ENCODE assay signal across 1 cellular context in genomic region chr19:38869836-38870607, GRCh38.
A peak's percentile ranks its signal among the peaks of the same experiment; 100 is the strongest.
TF ChIP-seq lines count a peak whose summit lies in the region.

No MANE protein-coding gene starts in this region.

TF ChIP-seq in GM12878, 131 proteins besides CTCF, POLR2A, EP300 and RAD21:
- TF ChIP-seq BACH1 (IDR thresholded peaks at IDR 0.05; ENCODE audit: borderline replicate concordance), result peak; percentile 98
- TF ChIP-seq NKRF (conservative IDR thresholded peaks at IDR 0.05), result peak; percentile 55; the same call in 1 of the 2 replicates
- 0 out of 2 replicates have a peak, but pooled peaks have one; percentile 27 for TF ChIP-seq MEF2A (IDR thresholded peaks at IDR 0.05; ENCODE audit: insufficient read depth, low read depth, low read length)
- 0 out of 4 replicates have a peak, but pooled peaks of 1 of the 2 experiments have one; percentile 48 for TF ChIP-seq SRF (IDR thresholded peaks at IDR 0.05; ENCODE audit: low read depth in 2 of 2, low read length in 2 of 2)
- no peak for TF ChIP-seq ZNF384 (IDR thresholded peaks at IDR 0.05; ENCODE audit: borderline replicate concordance, low read depth, low read length)
- TF ChIP-seq CHD2 (IDR thresholded peaks at IDR 0.05; ENCODE audit: borderline replicate concordance, low read depth, low read length), result peak; percentile 65; the same call in 1 of the 2 replicates
- TF ChIP-seq MEF2B (IDR thresholded peaks at IDR 0.05; ENCODE audit: partially characterized antibody, poor library complexity, severe bottlenecking), result no peak
- peak; percentile 91 for TF ChIP-seq SMARCA5 (IDR thresholded peaks at IDR 0.05)
- TF ChIP-seq ZSCAN29 (IDR thresholded peaks at IDR 0.05), result peak; percentile 100
- peak; percentile 9 to 34; a peak in 1 of 4 replicates for TF ChIP-seq IKZF2 (IDR thresholded peaks at IDR 0.05)
- TF ChIP-seq NBN (IDR thresholded peaks at IDR 0.05), result peak; percentile 66; the same call in 1 of the 2 replicates
- TF ChIP-seq JUND (IDR thresholded peaks at IDR 0.05; ENCODE audit: low read depth, low read length), result no peak
- TF ChIP-seq HDGF (IDR thresholded peaks at IDR 0.05), result no peak; the same call in 1 of the 2 replicates
- TF ChIP-seq NRF1 (conservative IDR thresholded peaks at IDR 0.05; ENCODE audit: low read depth, low read length), result peak; percentile 43; the same call in 1 of the 2 replicates
- TF ChIP-seq ZNF207 (IDR thresholded peaks at IDR 0.05; ENCODE audit: borderline replicate concordance), result peak; percentile 42; the same call in 1 of the 2 replicates
- TF ChIP-seq, protein P1, sequence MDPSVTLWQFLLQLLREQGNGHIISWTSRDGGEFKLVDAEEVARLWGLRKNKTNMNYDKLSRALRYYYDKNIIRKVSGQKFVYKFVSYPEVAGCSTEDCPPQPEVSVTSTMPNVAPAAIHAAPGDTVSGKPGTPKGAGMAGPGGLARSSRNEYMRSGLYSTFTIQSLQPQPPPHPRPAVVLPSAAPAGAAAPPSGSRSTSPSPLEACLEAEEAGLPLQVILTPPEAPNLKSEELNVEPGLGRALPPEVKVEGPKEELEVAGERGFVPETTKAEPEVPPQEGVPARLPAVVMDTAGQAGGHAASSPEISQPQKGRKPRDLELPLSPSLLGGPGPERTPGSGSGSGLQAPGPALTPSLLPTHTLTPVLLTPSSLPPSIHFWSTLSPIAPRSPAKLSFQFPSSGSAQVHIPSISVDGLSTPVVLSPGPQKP (IDR thresholded peaks at IDR 0.05; ENCODE audit: low read depth, low read length), result peak; percentile 76
- TF ChIP-seq, protein P2, sequence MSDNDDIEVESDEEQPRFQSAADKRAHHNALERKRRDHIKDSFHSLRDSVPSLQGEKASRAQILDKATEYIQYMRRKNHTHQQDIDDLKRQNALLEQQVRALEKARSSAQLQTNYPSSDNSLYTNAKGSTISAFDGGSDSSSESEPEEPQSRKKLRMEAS (IDR thresholded peaks at IDR 0.05; ENCODE audit: low read depth, low read length), result peak; percentile 94
- TF ChIP-seq MXI1 (IDR thresholded peaks at IDR 0.05; ENCODE audit: low read depth, low read length), result peak; percentile 71
- TF ChIP-seq BHLHE40 (IDR thresholded peaks at IDR 0.05; ENCODE audit: borderline replicate concordance in 1 of 2, low read depth in 2 of 2, low read length in 1 of 2), result peak; percentile 81 to 88
- TF ChIP-seq NR2F1 (conservative IDR thresholded peaks at IDR 0.05), result peak; percentile 83
- TF ChIP-seq ZNF24 (IDR thresholded peaks at IDR 0.05), result peak; percentile 49; the same call in 1 of the 2 replicates
- TF ChIP-seq YY1 (IDR thresholded peaks at IDR 0.05; ENCODE audit: low read depth, low read length), result peak; percentile 78
- TF ChIP-seq DPF2 (IDR thresholded peaks at IDR 0.05), result peak; percentile 69; the same call in 1 of the 2 replicates
- TF ChIP-seq EED (IDR thresholded peaks at IDR 0.05; ENCODE audit: low read depth), result 0 out of 2 replicates have a peak, but pooled peaks have one; percentile 36
- TF ChIP-seq, protein P3, sequence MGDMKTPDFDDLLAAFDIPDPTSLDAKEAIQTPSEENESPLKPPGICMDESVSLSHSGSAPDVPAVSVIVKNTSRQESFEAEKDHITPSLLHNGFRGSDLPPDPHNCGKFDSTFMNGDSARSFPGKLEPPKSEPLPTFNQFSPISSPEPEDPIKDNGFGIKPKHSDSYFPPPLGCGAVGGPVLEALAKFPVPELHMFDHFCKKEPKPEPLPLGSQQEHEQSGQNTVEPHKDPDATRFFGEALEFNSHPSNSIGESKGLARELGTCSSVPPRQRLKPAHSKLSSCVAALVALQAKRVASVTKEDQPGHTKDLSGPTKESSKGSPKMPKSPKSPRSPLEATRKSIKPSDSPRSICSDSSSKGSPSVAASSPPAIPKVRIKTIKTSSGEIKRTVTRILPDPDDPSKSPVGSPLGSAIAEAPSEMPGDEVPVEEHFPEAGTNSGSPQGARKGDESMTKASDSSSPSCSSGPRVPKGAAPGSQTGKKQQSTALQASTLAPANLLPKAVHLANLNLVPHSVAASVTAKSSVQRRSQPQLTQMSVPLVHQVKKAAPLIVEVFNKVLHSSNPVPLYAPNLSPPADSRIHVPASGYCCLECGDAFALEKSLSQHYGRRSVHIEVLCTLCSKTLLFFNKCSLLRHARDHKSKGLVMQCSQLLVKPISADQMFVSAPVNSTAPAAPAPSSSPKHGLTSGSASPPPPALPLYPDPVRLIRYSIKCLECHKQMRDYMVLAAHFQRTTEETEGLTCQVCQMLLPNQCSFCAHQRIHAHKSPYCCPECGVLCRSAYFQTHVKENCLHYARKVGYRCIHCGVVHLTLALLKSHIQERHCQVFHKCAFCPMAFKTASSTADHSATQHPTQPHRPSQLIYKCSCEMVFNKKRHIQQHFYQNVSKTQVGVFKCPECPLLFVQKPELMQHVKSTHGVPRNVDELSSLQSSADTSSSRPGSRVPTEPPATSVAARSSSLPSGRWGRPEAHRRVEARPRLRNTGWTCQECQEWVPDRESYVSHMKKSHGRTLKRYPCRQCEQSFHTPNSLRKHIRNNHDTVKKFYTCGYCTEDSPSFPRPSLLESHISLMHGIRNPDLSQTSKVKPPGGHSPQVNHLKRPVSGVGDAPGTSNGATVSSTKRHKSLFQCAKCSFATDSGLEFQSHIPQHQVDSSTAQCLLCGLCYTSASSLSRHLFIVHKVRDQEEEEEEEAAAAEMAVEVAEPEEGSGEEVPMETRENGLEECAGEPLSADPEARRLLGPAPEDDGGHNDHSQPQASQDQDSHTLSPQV (IDR thresholded peaks at IDR 0.05), result peak; percentile 86
- TF ChIP-seq RUNX3 (IDR thresholded peaks at IDR 0.05; ENCODE audit: low read length), result peak; percentile 55
- TF ChIP-seq RELA (IDR thresholded peaks at IDR 0.05; ENCODE audit: borderline replicate concordance, partially characterized antibody), result peak; percentile 55
- TF ChIP-seq STAT1 (conservative IDR thresholded peaks at IDR 0.05), result 0 out of 2 replicates have a peak, but pooled peaks have one; percentile 45
- TF ChIP-seq EZH2 (IDR thresholded peaks at IDR 0.05; ENCODE audit: borderline replicate concordance, control insufficient read depth, low read depth, low read length), result no peak
- TF ChIP-seq CREB1 (IDR thresholded peaks at IDR 0.05; ENCODE audit: low read depth), result 0 out of 2 replicates have a peak, but pooled peaks have one; percentile 42
- peak; percentile 54; the same call in 1 of the 2 replicates for TF ChIP-seq RB1 (IDR thresholded peaks at IDR 0.05; ENCODE audit: borderline replicate concordance)
- peak; percentile 65 for TF ChIP-seq IKZF1 (conservative IDR thresholded peaks at IDR 0.05)
- no peak for TF ChIP-seq TBL1XR1 (IDR thresholded peaks at IDR 0.05; ENCODE audit: low read depth, low read length)
- 0 out of 4 replicates have a peak, but pooled peaks of 1 of the 2 experiments have one; percentile 39 for TF ChIP-seq ETV6 (conservative IDR thresholded peaks at IDR 0.05 in 1 of 2, IDR thresholded peaks at IDR 0.05 in 1 of 2; ENCODE audit: borderline replicate concordance in 1 of 2, low read depth in 1 of 2)
- TF ChIP-seq, protein P4, sequence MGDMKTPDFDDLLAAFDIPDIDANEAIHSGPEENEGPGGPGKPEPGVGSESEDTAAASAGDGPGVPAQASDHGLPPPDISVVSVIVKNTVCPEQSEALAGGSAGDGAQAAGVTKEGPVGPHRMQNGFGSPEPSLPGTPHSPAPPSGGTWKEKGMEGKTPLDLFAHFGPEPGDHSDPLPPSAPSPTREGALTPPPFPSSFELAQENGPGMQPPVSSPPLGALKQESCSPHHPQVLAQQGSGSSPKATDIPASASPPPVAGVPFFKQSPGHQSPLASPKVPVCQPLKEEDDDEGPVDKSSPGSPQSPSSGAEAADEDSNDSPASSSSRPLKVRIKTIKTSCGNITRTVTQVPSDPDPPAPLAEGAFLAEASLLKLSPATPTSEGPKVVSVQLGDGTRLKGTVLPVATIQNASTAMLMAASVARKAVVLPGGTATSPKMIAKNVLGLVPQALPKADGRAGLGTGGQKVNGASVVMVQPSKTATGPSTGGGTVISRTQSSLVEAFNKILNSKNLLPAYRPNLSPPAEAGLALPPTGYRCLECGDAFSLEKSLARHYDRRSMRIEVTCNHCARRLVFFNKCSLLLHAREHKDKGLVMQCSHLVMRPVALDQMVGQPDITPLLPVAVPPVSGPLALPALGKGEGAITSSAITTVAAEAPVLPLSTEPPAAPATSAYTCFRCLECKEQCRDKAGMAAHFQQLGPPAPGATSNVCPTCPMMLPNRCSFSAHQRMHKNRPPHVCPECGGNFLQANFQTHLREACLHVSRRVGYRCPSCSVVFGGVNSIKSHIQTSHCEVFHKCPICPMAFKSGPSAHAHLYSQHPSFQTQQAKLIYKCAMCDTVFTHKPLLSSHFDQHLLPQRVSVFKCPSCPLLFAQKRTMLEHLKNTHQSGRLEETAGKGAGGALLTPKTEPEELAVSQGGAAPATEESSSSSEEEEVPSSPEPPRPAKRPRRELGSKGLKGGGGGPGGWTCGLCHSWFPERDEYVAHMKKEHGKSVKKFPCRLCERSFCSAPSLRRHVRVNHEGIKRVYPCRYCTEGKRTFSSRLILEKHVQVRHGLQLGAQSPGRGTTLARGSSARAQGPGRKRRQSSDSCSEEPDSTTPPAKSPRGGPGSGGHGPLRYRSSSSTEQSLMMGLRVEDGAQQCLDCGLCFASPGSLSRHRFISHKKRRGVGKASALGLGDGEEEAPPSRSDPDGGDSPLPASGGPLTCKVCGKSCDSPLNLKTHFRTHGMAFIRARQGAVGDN (IDR thresholded peaks at IDR 0.05), result peak; percentile 83
- TF ChIP-seq HDAC6 (IDR thresholded peaks at IDR 0.05; ENCODE audit: unreplicated experiment), result no peak
- no peak for TF ChIP-seq E2F8 (IDR thresholded peaks at IDR 0.05; ENCODE audit: low read depth, partially characterized antibody)
- no peak for TF ChIP-seq ASH2L (IDR thresholded peaks at IDR 0.05; ENCODE audit: borderline replicate concordance, low read depth)
- peak; percentile 6 to 95 for TF ChIP-seq EGR1 (IDR thresholded peaks at IDR 0.05; ENCODE audit: borderline replicate concordance in 1 of 2, low read depth in 2 of 2, low read length in 2 of 2)
- no peak for TF ChIP-seq BCL11A (IDR thresholded peaks at IDR 0.05; ENCODE audit: low read depth, low read length)
- peak; percentile 77 for TF ChIP-seq SMC3 (IDR thresholded peaks at IDR 0.05; ENCODE audit: borderline replicate concordance, low read length)
- TF ChIP-seq GATAD2B (conservative IDR thresholded peaks at IDR 0.05; ENCODE audit: low read depth), result peak; percentile 80; the same call in 1 of the 2 replicates
- TF ChIP-seq NR2C1 (IDR thresholded peaks at IDR 0.05), result peak; percentile 52
- TF ChIP-seq E4F1 (IDR thresholded peaks at IDR 0.05; ENCODE audit: borderline replicate concordance, partially characterized antibody), result no peak
